Comparison of ENCODE assay signal across 29 cellular contexts in the genomic region with DNA sequence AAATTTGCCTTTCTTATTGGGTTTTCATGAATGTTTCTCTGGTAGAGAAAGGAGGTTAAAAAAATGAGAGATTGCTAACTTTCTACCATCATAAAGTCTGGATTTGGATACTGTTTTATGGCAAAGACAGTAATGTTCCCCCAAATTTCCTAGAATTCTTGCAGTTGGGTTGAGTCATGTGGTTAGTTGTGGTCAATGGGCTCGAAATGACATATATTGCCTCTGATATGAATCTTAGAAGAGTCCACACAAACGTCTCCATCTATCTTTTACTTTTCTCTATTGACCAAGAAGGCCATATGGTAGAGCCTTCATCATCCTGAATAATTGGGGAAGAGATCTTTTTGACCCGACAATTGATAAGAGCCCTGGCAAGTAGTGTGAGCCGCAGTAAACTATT.
"Had no signal": no experiment of that assay in that cellular context is flagged by ENCODE, and none has a peak within 500 bp of the region (broad histone marks: within the 10 kb centered on the region; RNA-seq: fewer than 3 reads in every experiment).

No MANE protein-coding gene starts in this region.

- H3K4me3 ChIP-seq: ovary, psoas muscle, right lobe of liver, sigmoid colon, suprapubic skin, testis, tibial artery, transverse colon, upper lobe of right lung, uterus had no signal

- H3K27ac Mint-ChIP-seq: naive thymus-derived CD8-positive, alpha-beta T cell; natural killer cell treated with Interleukin-12 subunit alpha and Interleukin-12 subunit beta and Interleukin-15 and Interleukin-18, amount 100 ng/mL, for 72 hours; progenitor cell of endocrine pancreas; stimulated activated memory B cell treated with anti-CD40 and anti-IgM and Interleukin-4, amounts not matched to agents 10 μg/mL and 1 μg/mL and 100 μg/mL, for 72 hours; stimulated activated naive CD8-positive, alpha-beta T cell treated with anti-CD3 and anti-CD28 coated beads, Interleukin-15, amount 100 ng/mL, for 72 hours; type B pancreatic cell had no signal

- H3K9me3 Mint-ChIP-seq: stimulated activated memory B cell treated with anti-CD40 and anti-IgM and Interleukin-4, amounts not matched to agents 10 μg/mL and 1 μg/mL and 100 μg/mL, for 72 hours had no signal

- H3K4me3 Mint-ChIP-seq: naive thymus-derived CD8-positive, alpha-beta T cell; natural killer cell treated with Interleukin-12 subunit alpha and Interleukin-12 subunit beta and Interleukin-15 and Interleukin-18, amount 100 ng/mL, for 72 hours; nephron progenitor cell; neural crest cell; stimulated activated memory B cell treated with anti-CD40 and anti-IgM and Interleukin-4, amounts not matched to agents 10 μg/mL and 1 μg/mL and 100 μg/mL, for 72 hours; stimulated activated naive CD8-positive, alpha-beta T cell treated with anti-CD3 and anti-CD28 coated beads, Interleukin-15, amount 100 ng/mL, for 72 hours; type B pancreatic cell had no signal

- DNase-seq: naive thymus-derived CD8-positive, alpha-beta T cell; nephron progenitor cell; nucleus accumbens; ovary; posterior cingulate gyrus; psoas muscle; right cardiac atrium; right lobe of liver; sigmoid colon; small intestine; stimulated activated CD4-positive, alpha-beta T cell treated with anti-CD3 and anti-CD28 coated beads, Interleukin-15, amount 100 ng/mL, for 24 hours; stimulated activated CD4-positive, alpha-beta T cell treated with anti-CD3 and anti-CD28 coated beads, Interleukin-2, amount 100 ng/mL, for 24 hours; stimulated activated CD4-positive, alpha-beta T cell treated with anti-CD3 and anti-CD28 coated beads, Interleukin-2, amount 100 ng/mL, for 48 hours; stimulated activated CD4-positive, alpha-beta T cell treated with anti-CD3 and anti-CD28 coated beads, Interleukin-4, amount 100 ng/mL, for 24 hours; stimulated activated naive CD4-positive, alpha-beta T cell; stimulated activated naive CD8-positive, alpha-beta T cell treated with anti-CD3 and anti-CD28 coated beads, Interleukin-15, amount 100 ng/mL, for 72 hours; stimulated activated naive CD8-positive, alpha-beta T cell treated with anti-CD3 and anti-CD28 coated beads, Interleukin-15, Interleukin-2, amounts not matched to agents 100 U/mL and 50 U/mL, for 24 hours; substantia nigra; testis; tibial artery; transverse colon; upper lobe of right lung; uterus had no signal

- H3K36me3 Mint-ChIP-seq: naive thymus-derived CD8-positive, alpha-beta T cell; natural killer cell treated with Interleukin-12 subunit alpha and Interleukin-12 subunit beta and Interleukin-15 and Interleukin-18, amount 100 ng/mL, for 72 hours; stimulated activated memory B cell treated with anti-CD40 and anti-IgM and Interleukin-4, amounts not matched to agents 10 μg/mL and 1 μg/mL and 100 μg/mL, for 72 hours; type B pancreatic cell had no signal

- H3K4me1 Mint-ChIP-seq: naive thymus-derived CD8-positive, alpha-beta T cell; neural crest cell; stimulated activated memory B cell treated with anti-CD40 and anti-IgM and Interleukin-4, amounts not matched to agents 10 μg/mL and 1 μg/mL and 100 μg/mL, for 72 hours; stimulated activated naive CD8-positive, alpha-beta T cell treated with anti-CD3 and anti-CD28 coated beads, Interleukin-15, amount 100 ng/mL, for 72 hours had no signal

- H3K27me3 Mint-ChIP-seq: progenitor cell of endocrine pancreas had no signal

- ATAC-seq: naive thymus-derived CD8-positive, alpha-beta T cell; natural killer cell treated with Interleukin-12 subunit alpha and Interleukin-12 subunit beta and Interleukin-15 and Interleukin-18, amount 100 ng/mL, for 72 hours; psoas muscle; right cardiac atrium; stimulated activated memory B cell treated with anti-CD40 and anti-IgM and Interleukin-4, amounts not matched to agents 10 μg/mL and 1 μg/mL and 100 μg/mL, for 72 hours; stimulated activated naive CD8-positive, alpha-beta T cell treated with anti-CD3 and anti-CD28 coated beads, Interleukin-15, amount 100 ng/mL, for 72 hours; stimulated activated naive CD8-positive, alpha-beta T cell treated with anti-CD3 and anti-CD28 coated beads, Interleukin-15, Interleukin-2, amounts not matched to agents 100 U/mL and 50 U/mL, for 24 hours; upper lobe of right lung had no signal
